Comparison of ENCODE assay signal across 1 cellular context in the genomic region with DNA sequence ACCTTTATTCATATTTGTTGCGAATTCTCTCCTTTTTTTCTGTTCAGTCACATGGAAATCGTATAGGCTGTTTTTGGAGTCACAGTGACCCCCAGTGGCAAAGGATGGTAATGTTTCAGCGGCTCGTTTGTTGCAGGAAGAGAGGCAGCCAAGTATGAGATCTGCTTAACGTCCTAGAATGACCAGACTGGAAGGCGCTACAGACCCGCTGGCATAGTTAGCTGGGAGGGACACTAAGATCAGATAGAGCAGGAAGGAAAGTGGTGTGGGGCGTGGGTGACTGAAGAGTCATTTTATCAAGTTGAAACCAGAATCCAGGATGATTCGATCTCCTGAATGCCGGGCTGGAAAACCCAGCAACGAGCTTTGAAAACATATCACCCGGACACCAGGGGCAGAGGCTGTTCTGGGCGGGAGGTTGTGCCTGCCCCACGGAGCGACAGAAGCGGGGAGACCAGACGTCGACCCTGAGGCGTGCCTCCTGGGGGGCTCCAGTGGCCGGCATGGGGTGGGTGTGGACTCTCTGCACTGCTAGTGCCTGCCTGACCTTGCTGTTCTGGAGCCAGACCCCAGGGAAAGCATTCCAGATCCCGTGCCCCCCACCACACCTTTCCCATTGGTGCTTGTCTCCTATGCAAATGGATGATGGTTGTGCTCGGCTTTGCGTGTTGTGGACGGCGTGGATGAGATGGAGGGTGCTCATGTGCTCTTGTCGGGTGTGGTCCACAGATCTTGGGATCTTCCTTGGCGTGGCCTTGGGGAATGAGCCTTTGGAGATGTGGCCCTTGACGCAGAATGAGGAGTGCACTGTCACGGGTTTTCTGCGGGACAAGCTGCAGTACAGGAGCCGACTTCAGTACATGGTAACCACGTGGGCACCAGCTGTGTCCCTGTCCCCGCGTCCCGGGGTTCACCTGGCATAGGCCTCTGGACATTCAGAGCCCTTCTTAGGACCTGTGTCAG.
TF ChIP-seq lines count a peak whose summit lies in the region.

No MANE protein-coding gene starts in this region.

TF ChIP-seq in K562, 482 proteins besides CTCF, POLR2A, EP300 and RAD21 (continued from another document and continues in another):
- TF ChIP-seq, protein P1, sequence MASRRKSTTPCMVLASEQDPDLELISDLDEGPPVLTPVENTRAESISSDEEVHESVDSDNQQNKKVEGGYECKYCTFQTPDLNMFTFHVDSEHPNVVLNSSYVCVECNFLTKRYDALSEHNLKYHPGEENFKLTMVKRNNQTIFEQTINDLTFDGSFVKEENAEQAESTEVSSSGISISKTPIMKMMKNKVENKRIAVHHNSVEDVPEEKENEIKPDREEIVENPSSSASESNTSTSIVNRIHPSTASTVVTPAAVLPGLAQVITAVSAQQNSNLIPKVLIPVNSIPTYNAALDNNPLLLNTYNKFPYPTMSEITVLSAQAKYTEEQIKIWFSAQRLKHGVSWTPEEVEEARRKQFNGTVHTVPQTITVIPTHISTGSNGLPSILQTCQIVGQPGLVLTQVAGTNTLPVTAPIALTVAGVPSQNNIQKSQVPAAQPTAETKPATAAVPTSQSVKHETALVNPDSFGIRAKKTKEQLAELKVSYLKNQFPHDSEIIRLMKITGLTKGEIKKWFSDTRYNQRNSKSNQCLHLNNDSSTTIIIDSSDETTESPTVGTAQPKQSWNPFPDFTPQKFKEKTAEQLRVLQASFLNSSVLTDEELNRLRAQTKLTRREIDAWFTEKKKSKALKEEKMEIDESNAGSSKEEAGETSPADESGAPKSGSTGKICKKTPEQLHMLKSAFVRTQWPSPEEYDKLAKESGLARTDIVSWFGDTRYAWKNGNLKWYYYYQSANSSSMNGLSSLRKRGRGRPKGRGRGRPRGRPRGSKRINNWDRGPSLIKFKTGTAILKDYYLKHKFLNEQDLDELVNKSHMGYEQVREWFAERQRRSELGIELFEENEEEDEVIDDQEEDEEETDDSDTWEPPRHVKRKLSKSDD (conservative IDR thresholded peaks at IDR 0.05; ENCODE audit: low read length) = no peak
- TF ChIP-seq, protein P2, sequence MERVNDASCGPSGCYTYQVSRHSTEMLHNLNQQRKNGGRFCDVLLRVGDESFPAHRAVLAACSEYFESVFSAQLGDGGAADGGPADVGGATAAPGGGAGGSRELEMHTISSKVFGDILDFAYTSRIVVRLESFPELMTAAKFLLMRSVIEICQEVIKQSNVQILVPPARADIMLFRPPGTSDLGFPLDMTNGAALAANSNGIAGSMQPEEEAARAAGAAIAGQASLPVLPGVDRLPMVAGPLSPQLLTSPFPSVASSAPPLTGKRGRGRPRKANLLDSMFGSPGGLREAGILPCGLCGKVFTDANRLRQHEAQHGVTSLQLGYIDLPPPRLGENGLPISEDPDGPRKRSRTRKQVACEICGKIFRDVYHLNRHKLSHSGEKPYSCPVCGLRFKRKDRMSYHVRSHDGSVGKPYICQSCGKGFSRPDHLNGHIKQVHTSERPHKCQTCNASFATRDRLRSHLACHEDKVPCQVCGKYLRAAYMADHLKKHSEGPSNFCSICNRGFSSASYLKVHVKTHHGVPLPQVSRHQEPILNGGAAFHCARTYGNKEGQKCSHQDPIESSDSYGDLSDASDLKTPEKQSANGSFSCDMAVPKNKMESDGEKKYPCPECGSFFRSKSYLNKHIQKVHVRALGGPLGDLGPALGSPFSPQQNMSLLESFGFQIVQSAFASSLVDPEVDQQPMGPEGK (CRISPR knock-in tag; IDR thresholded peaks at IDR 0.05; ENCODE audit: borderline replicate concordance) = no peak
- no peak for TF ChIP-seq ZNF121 (CRISPR knock-in tag; conservative IDR thresholded peaks at IDR 0.05)
- no peak for TF ChIP-seq C11orf30 (IDR thresholded peaks at IDR 0.05; ENCODE audit: low read depth)
- TF ChIP-seq PTBP1 (IDR thresholded peaks at IDR 0.05; ENCODE audit: low read depth, low read length) = no peak
- no peak for TF ChIP-seq CLOCK (CRISPR knock-in tag; IDR thresholded peaks at IDR 0.05; ENCODE audit: borderline replicate concordance)
- TF ChIP-seq, protein P3, sequence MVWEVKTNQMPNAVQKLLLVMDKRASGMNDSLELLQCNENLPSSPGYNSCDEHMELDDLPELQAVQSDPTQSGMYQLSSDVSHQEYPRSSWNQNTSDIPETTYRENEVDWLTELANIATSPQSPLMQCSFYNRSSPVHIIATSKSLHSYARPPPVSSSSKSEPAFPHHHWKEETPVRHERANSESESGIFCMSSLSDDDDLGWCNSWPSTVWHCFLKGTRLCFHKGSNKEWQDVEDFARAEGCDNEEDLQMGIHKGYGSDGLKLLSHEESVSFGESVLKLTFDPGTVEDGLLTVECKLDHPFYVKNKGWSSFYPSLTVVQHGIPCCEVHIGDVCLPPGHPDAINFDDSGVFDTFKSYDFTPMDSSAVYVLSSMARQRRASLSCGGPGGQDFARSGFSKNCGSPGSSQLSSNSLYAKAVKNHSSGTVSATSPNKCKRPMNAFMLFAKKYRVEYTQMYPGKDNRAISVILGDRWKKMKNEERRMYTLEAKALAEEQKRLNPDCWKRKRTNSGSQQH (CRISPR knock-in tag; IDR thresholded peaks at IDR 0.05) = no peak
- TF ChIP-seq ETS1 (conservative IDR thresholded peaks at IDR 0.05; ENCODE audit: control insufficient read depth, low read depth, low read length) = no peak
- no peak for TF ChIP-seq MCM5 (IDR thresholded peaks at IDR 0.05; ENCODE audit: low read depth)
- TF ChIP-seq, protein P4, sequence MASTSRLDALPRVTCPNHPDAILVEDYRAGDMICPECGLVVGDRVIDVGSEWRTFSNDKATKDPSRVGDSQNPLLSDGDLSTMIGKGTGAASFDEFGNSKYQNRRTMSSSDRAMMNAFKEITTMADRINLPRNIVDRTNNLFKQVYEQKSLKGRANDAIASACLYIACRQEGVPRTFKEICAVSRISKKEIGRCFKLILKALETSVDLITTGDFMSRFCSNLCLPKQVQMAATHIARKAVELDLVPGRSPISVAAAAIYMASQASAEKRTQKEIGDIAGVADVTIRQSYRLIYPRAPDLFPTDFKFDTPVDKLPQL (IDR thresholded peaks at IDR 0.05; ENCODE audit: extremely low read depth, insufficient read length) = no peak
- no peak for TF ChIP-seq ZNF764 (CRISPR knock-in tag; IDR thresholded peaks at IDR 0.05; ENCODE audit: low read depth)
- no peak for TF ChIP-seq SUPT5H (IDR thresholded peaks at IDR 0.05)
- TF ChIP-seq HMG20B (CRISPR knock-in tag; IDR thresholded peaks at IDR 0.05) = no peak
- no peak for TF ChIP-seq JUNB (CRISPR knock-in tag; conservative IDR thresholded peaks at IDR 0.05)
- TF ChIP-seq ZNF408 (CRISPR knock-in tag; IDR thresholded peaks at IDR 0.05; ENCODE audit: low read depth) = no peak
- TF ChIP-seq ZNF217 (CRISPR knock-in tag; IDR thresholded peaks at IDR 0.05) = no peak
- no peak for TF ChIP-seq RBM22 (IDR thresholded peaks at IDR 0.05; ENCODE audit: low read depth, low read length, poor library complexity, severe bottlenecking)
- TF ChIP-seq MEF2A (IDR thresholded peaks at IDR 0.05; ENCODE audit: control insufficient read depth, low read depth, low read length) = no peak
- TF ChIP-seq, protein P5, sequence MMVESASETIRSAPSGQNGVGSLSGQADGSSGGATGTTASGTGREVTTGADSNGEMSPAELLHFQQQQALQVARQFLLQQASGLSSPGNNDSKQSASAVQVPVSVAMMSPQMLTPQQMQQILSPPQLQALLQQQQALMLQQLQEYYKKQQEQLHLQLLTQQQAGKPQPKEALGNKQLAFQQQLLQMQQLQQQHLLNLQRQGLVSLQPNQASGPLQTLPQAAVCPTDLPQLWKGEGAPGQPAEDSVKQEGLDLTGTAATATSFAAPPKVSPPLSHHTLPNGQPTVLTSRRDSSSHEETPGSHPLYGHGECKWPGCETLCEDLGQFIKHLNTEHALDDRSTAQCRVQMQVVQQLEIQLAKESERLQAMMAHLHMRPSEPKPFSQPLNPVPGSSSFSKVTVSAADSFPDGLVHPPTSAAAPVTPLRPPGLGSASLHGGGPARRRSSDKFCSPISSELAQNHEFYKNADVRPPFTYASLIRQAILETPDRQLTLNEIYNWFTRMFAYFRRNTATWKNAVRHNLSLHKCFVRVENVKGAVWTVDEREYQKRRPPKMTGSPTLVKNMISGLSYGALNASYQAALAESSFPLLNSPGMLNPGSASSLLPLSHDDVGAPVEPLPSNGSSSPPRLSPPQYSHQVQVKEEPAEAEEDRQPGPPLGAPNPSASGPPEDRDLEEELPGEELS (CRISPR knock-in tag; IDR thresholded peaks at IDR 0.05; ENCODE audit: borderline replicate concordance) = no peak
- TF ChIP-seq ZNF24 (IDR thresholded peaks at IDR 0.05) = no peak
- TF ChIP-seq DDX20 (tag; IDR thresholded peaks at IDR 0.05; ENCODE audit: low read depth) = no peak
- TF ChIP-seq E2F3 (CRISPR knock-in tag; IDR thresholded peaks at IDR 0.05) = no peak
- TF ChIP-seq ZNF431 (CRISPR knock-in tag; IDR thresholded peaks at IDR 0.05) = no peak
- TF ChIP-seq ZC3H11A (IDR thresholded peaks at IDR 0.05; ENCODE audit: low read depth, low read length) = no peak
- TF ChIP-seq ZNF507 (tag; conservative IDR thresholded peaks at IDR 0.05) = no peak
- TF ChIP-seq PHF8 (IDR thresholded peaks at IDR 0.05; ENCODE audit: borderline replicate concordance, low read length) = no peak; the same call in 1 of the 2 replicates
- peak; percentile 39; the same call in 1 of the 2 replicates for TF ChIP-seq MAX (CRISPR knock-in tag; IDR thresholded peaks at IDR 0.05)
- TF ChIP-seq HSF4 (CRISPR knock-in tag; IDR thresholded peaks at IDR 0.05; ENCODE audit: borderline replicate concordance) = no peak
